In genomic region chr3:140695361-140696061, GRCh38 we compare ENCODE assay signal across 29 cellular contexts. TPM values are rescaled to one million over a fixed set of nuclear protein-coding genes. Genes with fewer than 3 reads are reported as not detected.
A peak's percentile ranks its signal among the peaks of the same experiment; 100 is the strongest.
DNase-seq lines count a peak whose midpoint lies in the region; ATAC-seq, FAIRE-seq and TF ChIP-seq lines count a peak whose summit lies in the region.
"Had no signal": no experiment of that assay in that cellular context is flagged by ENCODE, and none has a peak within 500 bp of the region (broad histone marks: within the 10 kb centered on the region; RNA-seq: fewer than 3 reads in every experiment).

No MANE protein-coding gene starts in this region.

- no peak for TF ChIP-seq CTCF in bronchial epithelial cell (IDR thresholded peaks at IDR 0.05; ENCODE audit: insufficient read depth, low read length, severe bottlenecking)

- H3K36me3 ChIP-seq in bronchial epithelial cell (ENCODE audit: control insufficient read depth, insufficient read depth, low read length) = no peaks in the 10 kb centered on the region
- H3K36me3 ChIP-seq: neutrophil, SJSA1, tibial nerve had no signal

- ATAC-seq in GM18498 (IDR thresholded peaks at IDR 0.05; ENCODE audit: unreplicated experiment) = peak; percentile 54
- ATAC-seq in GM19324 (IDR thresholded peaks at IDR 0.05; ENCODE audit: low FRiP score, unreplicated experiment) = peak; percentile 42
- peak; percentile 64 for ATAC-seq in HG02798 (IDR thresholded peaks at IDR 0.05; ENCODE audit: poor library complexity, unreplicated experiment)
- ATAC-seq: stimulated activated naive CD8-positive, alpha-beta T cell treated with anti-CD3 and anti-CD28 coated beads, Interleukin-15, amount 100 ng/mL, for 72 hours had no signal

- peak; percentile 50 for FAIRE-seq in bronchial epithelial cell (lab: Jason Lieb, UNC)
- FAIRE-seq: D721Med, islet of Langerhans had no signal

- no peak overlapping the region for H3K4me3 ChIP-seq in bronchial epithelial cell (ENCODE audit: low read depth, low read length)
- H3K4me3 ChIP-seq: PC-9, SJSA1, tibial nerve had no signal

- H3K27me3 ChIP-seq in bronchial epithelial cell (ENCODE audit: control insufficient read depth, insufficient read depth, low read length) = no peaks in the 10 kb centered on the region
- H3K27me3 ChIP-seq: neutrophil, tibial nerve had no signal

- no peak for DNase-seq in bronchial epithelial cell (ENCODE audit: low read depth)
- DNase-seq in Kasumi-1 (lab: John Stamatoyannopoulos, UW) = no peak
- DNase-seq in NCI-H82 (lab: John Stamatoyannopoulos, UW) = no peak
- DNase-seq in NAMALWA (ENCODE audit: low spot score) = no peak
- DNase-seq in GM19238 (ENCODE audit: insufficient read length, low spot score) = no peak
- DNase-seq: activated CD8-positive, alpha-beta memory T cell treated with anti-CD3 and anti-CD28 coated beads, Interleukin-2, amount 50 U/mL, for 48 hours; activated effector memory CD4-positive, alpha-beta T cell treated with anti-CD3 and anti-CD28 coated beads, Interleukin-2, amount 50 U/mL, for 16 hours; amygdala; C1 segment of cervical spinal cord; caudate nucleus; foreskin melanocyte; GOT3; hypothalamus; NCI-H187; NCI-H226; PC-9; stimulated activated CD4-positive, alpha-beta T cell treated with anti-CD3 and anti-CD28 coated beads, Interleukin-4, amount 100 ng/mL, for 4 hours; stimulated activated naive CD8-positive, alpha-beta T cell treated with anti-CD3 and anti-CD28 coated beads, Interleukin-15, amount 100 ng/mL, for 72 hours had no signal

RNA-seq across cellular contexts. Expression of gene TRIM42, which starts 17.6 kb away (rescaled TPM):
- total RNA-seq in bronchial epithelial cell = not detected in 2 replicates
- total RNA-seq: liver; mucosa of gallbladder; PC-9; SJSA1; T-helper 1 cell treated with Interleukin-12 subunit alpha and Interleukin-12 subunit beta and Interleukin-4 antibody, amounts not matched to agents 30 ng/mL and 1 ng/mL, for 36 hours; tibial nerve had no signal
